Comparison of ENCODE assay signal across 15 cellular contexts in genomic region chr15:42832577-42832976, GRCh38.
DNase-seq lines count a peak whose midpoint lies in the region; ATAC-seq, FAIRE-seq and TF ChIP-seq lines count a peak whose summit lies in the region.
"Had no signal": no experiment of that assay in that cellular context is flagged by ENCODE, and none has a peak within 500 bp of the region (broad histone marks: within the 10 kb centered on the region; RNA-seq: fewer than 3 reads in every experiment).

No MANE protein-coding gene starts in this region.

- no peak overlapping the region for H3K9ac ChIP-seq in astrocyte (ENCODE audit: low read length)

- POLR2A ChIA-PET in A549 (lab: Yijun Ruan, JAX), result no interaction called here

- H3K27ac Mint-ChIP-seq in HFFc6 (peak overlapping the region; percentile 63), astrocyte (ENCODE audit: unreplicated experiment) (peak overlapping the region; percentile 37)
- H3K27ac Mint-ChIP-seq: activated CD4-positive, alpha-beta T cell treated with anti-CD3 and anti-CD28 coated beads, Interleukin-2, amount 10 ng/mL, durations not matched to agents 24 days and 14 days; memory B cell had no signal

- H3K4me1 Mint-ChIP-seq in HFFc6 (ENCODE audit: low read depth), result peaks cover 8% of the 10 kb centered on the region
- H3K4me1 Mint-ChIP-seq in astrocyte (ENCODE audit: low read depth, unreplicated experiment), result no peaks in the 10 kb centered on the region
- H3K4me1 Mint-ChIP-seq: activated CD4-positive, alpha-beta T cell treated with anti-CD3 and anti-CD28 coated beads, Interleukin-2, amount 10 ng/mL, durations not matched to agents 24 days and 14 days; memory B cell had no signal

- H3K4me1 ChIP-seq in A549 (peaks cover 14% of the 10 kb centered on the region; the same call in 2 of the 3 replicates), astrocyte (ENCODE audit: insufficient read depth, low read length) (peaks cover 7% of the 10 kb centered on the region)

- H3K36me3 Mint-ChIP-seq in HFFc6 (ENCODE audit: low read depth), result 0 out of 2 replicates have a peak, but pooled peaks cover 4% of the 10 kb centered on the region
- H3K36me3 Mint-ChIP-seq in astrocyte (ENCODE audit: low read depth, unreplicated experiment), result no peaks in the 10 kb centered on the region

- H3K27me3 Mint-ChIP-seq in HFFc6 (ENCODE audit: insufficient read depth) (no peaks in the 10 kb centered on the region), astrocyte (ENCODE audit: low read depth, unreplicated experiment) (no peaks in the 10 kb centered on the region)
- H3K27me3 Mint-ChIP-seq: activated CD4-positive, alpha-beta T cell treated with anti-CD3 and anti-CD28 coated beads, Interleukin-2, amount 10 ng/mL, durations not matched to agents 24 days and 14 days; memory B cell had no signal

- ATAC-seq in A549 (peak; percentile 86 to 95), HG03095 (IDR thresholded peaks at IDR 0.05; ENCODE audit: unreplicated experiment) (no peak)

- 20% methylated on average over 5 of the region's 5 CpGs for WGBS in A549 (ENCODE audit: missing lambda C conversion rate)

- TF ChIP-seq EP300 in A549 (IDR thresholded peaks at IDR 0.05), result no peak

- TF ChIP-seq POLR2A in A549 (IDR thresholded peaks at IDR 0.05; ENCODE audit: low read length), result no peak

- no peaks in the 10 kb centered on the region for H3K79me2 ChIP-seq in astrocyte (ENCODE audit: insufficient read depth, low read length)

- no peaks in the 10 kb centered on the region for H4K20me1 ChIP-seq in astrocyte (ENCODE audit: insufficient read depth, low read length)

- no peak for FAIRE-seq in A549 (lab: Jason Lieb, UNC)
- no peak for FAIRE-seq in astrocyte (lab: Jason Lieb, UNC)

- H3K4me2 ChIP-seq in A549 (peak overlapping the region; percentile 58), astrocyte (ENCODE audit: low read length) (peak overlapping the region; percentile 19)

- no peaks in the 10 kb centered on the region for H3K9me3 ChIP-seq in A549
- no peaks in the 10 kb centered on the region for H3K9me3 ChIP-seq in astrocyte (ENCODE audit: insufficient read depth, low read depth, low read length)

- no peaks in the 10 kb centered on the region for H3K27me3 ChIP-seq in astrocyte (ENCODE audit: insufficient read depth, low read length)

- no peak overlapping the region for H2AFZ ChIP-seq in astrocyte (ENCODE audit: low read depth, low read length)

- H3K9me3 Mint-ChIP-seq in HFFc6, result no peaks in the 10 kb centered on the region
- H3K9me3 Mint-ChIP-seq in astrocyte (ENCODE audit: unreplicated experiment), result no peaks in the 10 kb centered on the region
- H3K9me3 Mint-ChIP-seq: activated CD4-positive, alpha-beta T cell treated with anti-CD3 and anti-CD28 coated beads, Interleukin-2, amount 10 ng/mL, durations not matched to agents 24 days and 14 days; memory B cell had no signal

- H3K4me3 Mint-ChIP-seq in HFFc6 (peak overlapping the region; percentile 24; the same call in 1 of the 2 replicates), astrocyte (ENCODE audit: unreplicated experiment) (no peak overlapping the region)
- H3K4me3 Mint-ChIP-seq: activated CD4-positive, alpha-beta T cell treated with anti-CD3 and anti-CD28 coated beads, Interleukin-2, amount 10 ng/mL, durations not matched to agents 24 days and 14 days; memory B cell had no signal

- CTCF ChIA-PET in A549 (lab: Yijun Ruan, JAX), result no interaction called here

- H3K27ac ChIP-seq in A549, result peak overlapping the region; percentile 46 to 72; a peak in 5 of 6 replicates
- peak overlapping the region; percentile 27 for H3K27ac ChIP-seq in astrocyte (ENCODE audit: low read depth, low read length)

- TF ChIP-seq CTCF in A549 (IDR thresholded peaks at IDR 0.05), result no peak
- TF ChIP-seq CTCF in HFFc6 (IDR thresholded peaks at IDR 0.05), result no peak
- no peak for TF ChIP-seq CTCF in astrocyte (IDR thresholded peaks at IDR 0.05; ENCODE audit: insufficient read depth, low read depth, low read length)

- no peaks in the 10 kb centered on the region for H3K36me3 ChIP-seq in astrocyte (ENCODE audit: insufficient read depth, low read length)

- DNase-seq in A549 (ENCODE audit: low read depth in 1 of 2, low spot score in 1 of 2) (peak; percentile 22 to 61), HFFc6 (peak; percentile 74), astrocyte (ENCODE audit: low read depth) (peak; percentile 90), hepatic stellate cell (ENCODE audit: low spot score) (peak; percentile 39), MV-4-11 (lab: John Stamatoyannopoulos, UW) (no peak), NCI-H146 treated with DMSO at 0.1 percent for 48 hours (lab: John Stamatoyannopoulos, UW; ENCODE audit: unreplicated experiment) (no peak)
- no peak for DNase-seq in effector CD4-positive, alpha-beta T cell
- DNase-seq: activated CD4-positive, alpha-beta T cell treated with anti-CD3 and anti-CD28 coated beads, Interleukin-2, amount 10 ng/mL, durations not matched to agents 24 days and 14 days; AML-193; hippocampal formation; NCI-H1436; NCI-H774; posterior cingulate gyrus had no signal

- no peak overlapping the region for H3K4me3 ChIP-seq in A549
- H3K4me3 ChIP-seq in astrocyte (ENCODE audit: insufficient read depth, low read depth, low read length), result no peak overlapping the region

- TF ChIP-seq RAD21 in A549 (conservative IDR thresholded peaks at IDR 0.05 in 1 of 2, IDR thresholded peaks at IDR 0.05 in 1 of 2), result no peak

TF ChIP-seq in A549, 52 proteins besides CTCF, POLR2A, EP300 and RAD21:
- TF ChIP-seq JUNB (IDR thresholded peaks at IDR 0.05) (0 out of 2 replicates have a peak, but pooled peaks have one; percentile 39), TP53 (CRISPR knock-in tag; IDR thresholded peaks at IDR 0.05) (no peak), GATA3 (IDR thresholded peaks at IDR 0.05; ENCODE audit: borderline replicate concordance) (no peak), HOXB5 (CRISPR knock-in tag; IDR thresholded peaks at IDR 0.05) (peak; percentile 37; the same call in 1 of the 2 replicates), FOSL2 (IDR thresholded peaks at IDR 0.05) (peak; percentile 39; the same call in 1 of the 2 replicates), FOSL2 (CRISPR knock-in tag; IDR thresholded peaks at IDR 0.05) (peak; percentile 45; the same call in 1 of the 2 replicates)

Comparison
In these comparisons a context has a peak if more than half of its experiments do, and no peak if none do; other contexts are left out.
1. DNase-seq: peak in A549 (2 of 2), HFFc6 (single experiment), astrocyte (single experiment) and hepatic stellate cell (single experiment); none in MV-4-11 (single experiment), effector CD4-positive, alpha-beta T cell (single experiment) and NCI-H146 treated with DMSO at 0.1 percent for 48 hours (single experiment).